8 cellular contexts compared by ENCODE assay signal in the genomic region with DNA sequence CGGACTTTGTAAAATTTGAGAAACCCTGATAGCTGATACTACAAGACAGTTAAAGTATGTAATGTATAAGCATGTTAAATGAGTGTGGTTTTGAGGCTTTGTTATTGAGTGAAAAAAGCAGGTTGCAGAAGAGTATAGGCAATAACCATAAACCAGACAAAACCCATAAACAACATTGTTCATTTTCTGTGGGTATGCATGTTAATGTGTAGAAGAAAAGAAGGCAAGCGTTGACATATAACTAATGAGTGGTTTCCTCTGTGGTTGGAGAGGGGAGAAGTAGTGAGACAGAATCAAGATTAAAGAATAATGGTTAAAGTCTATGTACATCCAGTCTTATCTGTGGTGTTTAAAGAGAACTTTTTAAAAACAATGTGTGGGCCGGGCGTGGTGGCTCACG. TPM values are rescaled to one million over a fixed set of nuclear protein-coding genes. Genes with fewer than 3 reads are reported as not detected.
DNase-seq lines count a peak whose midpoint lies in the region; ATAC-seq and TF ChIP-seq lines count a peak whose summit lies in the region.

No MANE protein-coding gene starts in this region.

- no peak overlapping the region for H2BK5ac ChIP-seq in H9 (ENCODE audit: insufficient read length, low read length)

- no peak overlapping the region for H3K4me3 ChIP-seq in mucosa of descending colon
- H3K4me3 ChIP-seq in effector memory CD4-positive, alpha-beta T cell (ENCODE audit: insufficient read depth, low read depth, low read length, poor library complexity, severe bottlenecking) = no peak overlapping the region

- H3K56ac ChIP-seq in H9 (ENCODE audit: insufficient read length, low read depth, low read length) = no peak overlapping the region

- H4K8ac ChIP-seq in H9 (replicated peaks; ENCODE audit: insufficient read length, low read depth, low read length) = no peak overlapping the region

- no peak overlapping the region for H2BK12ac ChIP-seq in H9 (ENCODE audit: insufficient read length, low read depth, low read length)

- ATAC-seq in GM19043 (IDR thresholded peaks at IDR 0.05; ENCODE audit: low read depth, unreplicated experiment) (peak; percentile 91), HG02840 (IDR thresholded peaks at IDR 0.05; ENCODE audit: low FRiP score, unreplicated experiment) (peak; percentile 63), mucosa of descending colon (peak; percentile 50), GM21529 (IDR thresholded peaks at IDR 0.05; ENCODE audit: unreplicated experiment) (no peak)

- H4K20me1 ChIP-seq in H9 (ENCODE audit: control insufficient read depth, insufficient read depth, insufficient read length) = no peaks in the 10 kb centered on the region

- no peak overlapping the region for H3K4me2 ChIP-seq in H9 (ENCODE audit: insufficient read depth, insufficient read length, low read length)

- no peak overlapping the region for H2BK15ac ChIP-seq in H9 (ENCODE audit: low read depth, low read length)

- no peak overlapping the region for H3K18ac ChIP-seq in H9 (ENCODE audit: insufficient read length, low read depth, low read length)

- H3K23ac ChIP-seq in H9 (ENCODE audit: insufficient read length, low read depth, low read length) = no peak overlapping the region

- peaks cover 13% of the 10 kb centered on the region for H3K79me2 ChIP-seq in H9 (ENCODE audit: insufficient read depth, low read length)

- no peaks in the 10 kb centered on the region for H3K36me3 ChIP-seq in mucosa of descending colon (ENCODE audit: low read depth)
- H3K36me3 ChIP-seq in effector memory CD4-positive, alpha-beta T cell (ENCODE audit: control insufficient read depth, insufficient read depth, low read length) = peaks cover 44% of the 10 kb centered on the region

- no peak overlapping the region for H2BK120ac ChIP-seq in H9 (ENCODE audit: low read depth, low read length, poor library complexity, severe bottlenecking)

- H3T11ph ChIP-seq in H9 (ENCODE audit: low read length) = no peak overlapping the region

- no peaks in the 10 kb centered on the region for H3K27me3 ChIP-seq in effector memory CD4-positive, alpha-beta T cell (replicated peaks; ENCODE audit: control insufficient read depth, insufficient read depth, low read length, poor library complexity, severe bottlenecking)
- H3K27me3 ChIP-seq in H9 (ENCODE audit: insufficient read depth, low read length) = no peaks in the 10 kb centered on the region

- no peak overlapping the region for H2AK5ac ChIP-seq in H9 (ENCODE audit: insufficient read length, low read length)

- no peak overlapping the region for H3K4me3 Mint-ChIP-seq in H9

- no CpG with 5 or more reads among the region's 5 CpGs for WGBS in H9 (ENCODE audit: extremely low coverage, insufficient read length, low lambda C conversion rate)

- H3K9me3 Mint-ChIP-seq in H9 = no peaks in the 10 kb centered on the region

- TF ChIP-seq CTCF in mucosa of descending colon (IDR thresholded peaks at IDR 0.05) (no peak), H9 (conservative IDR thresholded peaks at IDR 0.05) (no peak)

- H3K27ac ChIP-seq in effector memory CD4-positive, alpha-beta T cell (ENCODE audit: insufficient read depth, low read length, poor library complexity, severe bottlenecking) = no peak overlapping the region
- H3K27ac ChIP-seq in H9 (ENCODE audit: insufficient read length, low read depth, low read length) = no peak overlapping the region

- H3K4me1 ChIP-seq in mucosa of descending colon (ENCODE audit: low read depth) = no peaks in the 10 kb centered on the region
- H3K4me1 ChIP-seq in effector memory CD4-positive, alpha-beta T cell (ENCODE audit: control insufficient read depth, insufficient read depth, low read length, poor library complexity, severe bottlenecking) = peaks cover 11% of the 10 kb centered on the region
- no peaks in the 10 kb centered on the region for H3K4me1 ChIP-seq in H9 (ENCODE audit: insufficient read depth, low read length)

- intact Hi-C loops in mucosa of descending colon (cut with DNase I, micrococcal nuclease) = no loop called here

- H4K5ac ChIP-seq in H9 (ENCODE audit: insufficient read length, low read depth, low read length) = no peak overlapping the region

- DNase-seq in OCI-M1 (lab: John Stamatoyannopoulos, UW) (peak; percentile 38), mucosa of descending colon (no peak), NCI-H2227 (lab: John Stamatoyannopoulos, UW; ENCODE audit: unreplicated experiment) (no peak), H9 (no peak)
- DNase-seq in effector memory CD4-positive, alpha-beta T cell = no peak

- H2BK20ac ChIP-seq in H9 (ENCODE audit: low read depth, low read length, poor library complexity, severe bottlenecking) = no peak overlapping the region

- H3K4ac ChIP-seq in H9 (ENCODE audit: low read depth, low read length) = no peak overlapping the region

- no peak overlapping the region for H3K27ac Mint-ChIP-seq in H9

- no peaks in the 10 kb centered on the region for H3K23me2 ChIP-seq in H9 (ENCODE audit: insufficient read length, low read depth, low read length, poor library complexity, severe bottlenecking)

- no peaks in the 10 kb centered on the region for H3K9me3 ChIP-seq in mucosa of descending colon
- no peaks in the 10 kb centered on the region for H3K9me3 ChIP-seq in effector memory CD4-positive, alpha-beta T cell (ENCODE audit: control insufficient read depth, low read length)
- H3K9me3 ChIP-seq in H9 (ENCODE audit: control insufficient read depth, low read depth, low read length) = no peaks in the 10 kb centered on the region

- H3K4me1 Mint-ChIP-seq in H9 = peaks cover 3% of the 10 kb centered on the region in 2 experiments; a peak in 2 of 4 replicates

- no peak overlapping the region for H2AFZ ChIP-seq in H9 (ENCODE audit: low read length)

- no peak overlapping the region for H3K14ac ChIP-seq in H9 (ENCODE audit: insufficient read depth, low read length)

- H3K27me3 Mint-ChIP-seq in H9 (ENCODE audit: low read depth) = no peaks in the 10 kb centered on the region

- peaks cover 14% of the 10 kb centered on the region for H3K79me1 ChIP-seq in H9 (ENCODE audit: insufficient read depth, low read depth, low read length, poor library complexity, severe bottlenecking)

- peaks cover 35 to 84% (median 78%) of the 10 kb centered on the region in 3 experiments; a peak in 6 of 7 replicates for H3K36me3 Mint-ChIP-seq in H9 (ENCODE audit: insufficient read depth in 1 of 3, low read depth in 3 of 3)

- H3K9ac ChIP-seq in H9 (ENCODE audit: extremely low read depth, insufficient read length, low read length) = no peak overlapping the region

- no peak overlapping the region for H4K91ac ChIP-seq in H9 (ENCODE audit: insufficient read length, low read depth, low read length)

RNA-seq across cellular contexts. Expression of a gene that starts 26.2 kb away (rescaled TPM):
- total RNA-seq in mucosa of descending colon (10 to 100 TPM; 83.0 to 95.6 (median 93.7) TPM), H9 (2021) (154 and 165 TPM in 2 replicates)
